ENCODE assay signal across 1 cellular context in genomic region chr2:198322275-198322674, GRCh38.
TF ChIP-seq lines count a peak whose summit lies in the region.

No MANE protein-coding gene starts in this region.

TF ChIP-seq in K562, 482 proteins besides CTCF, POLR2A, EP300 and RAD21 (continued from another document):
- TF ChIP-seq ZBTB40 (IDR thresholded peaks at IDR 0.05): no peak
- TF ChIP-seq ZBTB40 (CRISPR knock-in tag; IDR thresholded peaks at IDR 0.05): no peak
- TF ChIP-seq KDM2B (CRISPR knock-in tag; IDR thresholded peaks at IDR 0.05): no peak
- TF ChIP-seq MCM7 (IDR thresholded peaks at IDR 0.05): no peak
- TF ChIP-seq RCOR1 (IDR thresholded peaks at IDR 0.05; ENCODE audit: borderline replicate concordance in 1 of 2, low read depth in 2 of 2, low read length in 2 of 2): no peak
- no peak for TF ChIP-seq HCFC1 (IDR thresholded peaks at IDR 0.05; ENCODE audit: low read depth, low read length)
- no peak for TF ChIP-seq FOXA1 (IDR thresholded peaks at IDR 0.05; ENCODE audit: borderline replicate concordance)
- no peak for TF ChIP-seq FOXM1 (IDR thresholded peaks at IDR 0.05; ENCODE audit: low read depth)
- no peak for TF ChIP-seq FOXM1 (CRISPR knock-in tag; IDR thresholded peaks at IDR 0.05; ENCODE audit: low read depth)
